1 cellular context compared by ENCODE assay signal in the genomic region with DNA sequence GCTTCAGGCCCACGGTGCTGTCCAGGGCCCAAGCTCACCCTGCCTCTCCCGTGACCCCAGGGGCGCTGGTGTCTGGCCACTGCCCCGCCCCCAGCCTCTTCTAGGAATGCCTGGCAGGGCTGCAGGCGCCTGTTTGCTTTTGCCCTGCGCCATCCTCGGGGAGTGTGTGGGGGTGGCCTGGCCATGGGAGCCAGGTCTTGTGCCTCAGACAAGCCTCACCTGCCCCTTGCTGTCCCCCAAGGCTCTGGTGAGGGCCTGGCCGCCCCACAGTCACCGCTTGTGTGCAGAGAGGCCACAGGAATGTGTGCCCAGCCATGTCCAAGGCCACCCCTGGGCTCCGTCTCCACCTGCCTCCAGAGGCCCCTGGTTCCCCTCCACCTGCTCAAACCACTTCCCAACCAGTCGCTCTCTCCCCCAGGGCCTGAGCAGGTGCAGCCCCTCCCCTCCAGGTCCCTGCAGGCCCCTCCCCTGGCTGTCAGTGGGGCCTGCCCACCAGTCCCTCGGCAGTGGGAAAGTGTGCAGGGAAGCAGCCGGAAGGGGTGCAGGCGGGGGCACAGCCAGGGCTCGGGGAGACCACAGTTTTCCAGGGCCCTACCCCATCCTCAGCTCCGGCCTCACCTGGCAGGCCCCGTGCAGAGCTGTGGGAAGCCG.
TF ChIP-seq lines count a peak whose summit lies in the region.

No MANE protein-coding gene starts in this region.

TF ChIP-seq in HepG2, 621 proteins besides CTCF, POLR2A, EP300 and RAD21 (continued from another document and continues in another):
- TF ChIP-seq, protein P1, sequence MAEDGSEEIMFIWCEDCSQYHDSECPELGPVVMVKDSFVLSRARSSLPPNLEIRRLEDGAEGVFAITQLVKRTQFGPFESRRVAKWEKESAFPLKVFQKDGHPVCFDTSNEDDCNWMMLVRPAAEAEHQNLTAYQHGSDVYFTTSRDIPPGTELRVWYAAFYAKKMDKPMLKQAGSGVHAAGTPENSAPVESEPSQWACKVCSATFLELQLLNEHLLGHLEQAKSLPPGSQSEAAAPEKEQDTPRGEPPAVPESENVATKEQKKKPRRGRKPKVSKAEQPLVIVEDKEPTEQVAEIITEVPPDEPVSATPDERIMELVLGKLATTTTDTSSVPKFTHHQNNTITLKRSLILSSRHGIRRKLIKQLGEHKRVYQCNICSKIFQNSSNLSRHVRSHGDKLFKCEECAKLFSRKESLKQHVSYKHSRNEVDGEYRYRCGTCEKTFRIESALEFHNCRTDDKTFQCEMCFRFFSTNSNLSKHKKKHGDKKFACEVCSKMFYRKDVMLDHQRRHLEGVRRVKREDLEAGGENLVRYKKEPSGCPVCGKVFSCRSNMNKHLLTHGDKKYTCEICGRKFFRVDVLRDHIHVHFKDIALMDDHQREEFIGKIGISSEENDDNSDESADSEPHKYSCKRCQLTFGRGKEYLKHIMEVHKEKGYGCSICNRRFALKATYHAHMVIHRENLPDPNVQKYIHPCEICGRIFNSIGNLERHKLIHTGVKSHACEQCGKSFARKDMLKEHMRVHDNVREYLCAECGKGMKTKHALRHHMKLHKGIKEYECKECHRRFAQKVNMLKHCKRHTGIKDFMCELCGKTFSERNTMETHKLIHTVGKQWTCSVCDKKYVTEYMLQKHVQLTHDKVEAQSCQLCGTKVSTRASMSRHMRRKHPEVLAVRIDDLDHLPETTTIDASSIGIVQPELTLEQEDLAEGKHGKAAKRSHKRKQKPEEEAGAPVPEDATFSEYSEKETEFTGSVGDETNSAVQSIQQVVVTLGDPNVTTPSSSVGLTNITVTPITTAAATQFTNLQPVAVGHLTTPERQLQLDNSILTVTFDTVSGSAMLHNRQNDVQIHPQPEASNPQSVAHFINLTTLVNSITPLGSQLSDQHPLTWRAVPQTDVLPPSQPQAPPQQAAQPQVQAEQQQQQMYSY (CRISPR knock-in tag; IDR thresholded peaks at IDR 0.05) = no peak
- TF ChIP-seq RBAK (CRISPR knock-in tag; IDR thresholded peaks at IDR 0.05) (no peak), NCOA1 (CRISPR knock-in tag; IDR thresholded peaks at IDR 0.05) (0 out of 2 replicates have a peak, but pooled peaks have one; percentile 31), MED13 (CRISPR knock-in tag; IDR thresholded peaks at IDR 0.05) (no peak), ZFYVE20 (CRISPR knock-in tag; IDR thresholded peaks at IDR 0.05; ENCODE audit: borderline replicate concordance, low read depth) (no peak), FIP1L1 (IDR thresholded peaks at IDR 0.05; ENCODE audit: borderline replicate concordance, insufficient read depth, low read depth, low read length) (no peak), PAWR (CRISPR knock-in tag; IDR thresholded peaks at IDR 0.05; ENCODE audit: borderline replicate concordance) (no peak), MAFK (conservative IDR thresholded peaks at IDR 0.05 in 1 of 2, IDR thresholded peaks at IDR 0.05 in 1 of 2; ENCODE audit: low read length in 2 of 2) (no peak), ZNF367 (CRISPR knock-in tag; IDR thresholded peaks at IDR 0.05; ENCODE audit: borderline replicate concordance) (no peak), ZNF441 (CRISPR knock-in tag; IDR thresholded peaks at IDR 0.05; ENCODE audit: borderline replicate concordance) (peak; percentile 45; the same call in 1 of the 2 replicates), PRPF4 (IDR thresholded peaks at IDR 0.05; ENCODE audit: low read depth, low read length, poor library complexity, severe bottlenecking) (no peak), HOXA7 (CRISPR knock-in tag; IDR thresholded peaks at IDR 0.05) (no peak), SAP130 (CRISPR knock-in tag; IDR thresholded peaks at IDR 0.05; ENCODE audit: low read depth) (peak; percentile 62), FOXA1 (IDR thresholded peaks at IDR 0.05) (no peak), FOXA1 (CRISPR knock-in tag; IDR thresholded peaks at IDR 0.05) (peak; percentile 85), CEBPG (CRISPR knock-in tag; IDR thresholded peaks at IDR 0.05) (no peak), ZSCAN12 (CRISPR knock-in tag; IDR thresholded peaks at IDR 0.05) (no peak), DNMT3B (CRISPR knock-in tag; conservative IDR thresholded peaks at IDR 0.05) (no peak), ZNF12 (CRISPR knock-in tag; IDR thresholded peaks at IDR 0.05) (peak; percentile 46; the same call in 1 of the 2 replicates), SMAD3 (CRISPR knock-in tag; IDR thresholded peaks at IDR 0.05) (no peak), ZFP36L2 (CRISPR knock-in tag; IDR thresholded peaks at IDR 0.05) (no peak), AKAP8 (CRISPR knock-in tag; IDR thresholded peaks at IDR 0.05) (peak; percentile 55), NR3C1 (CRISPR knock-in tag; IDR thresholded peaks at IDR 0.05) (no peak), CAMTA2 (CRISPR knock-in tag; IDR thresholded peaks at IDR 0.05; ENCODE audit: borderline replicate concordance) (no peak), PHF5A (CRISPR knock-in tag; IDR thresholded peaks at IDR 0.05; ENCODE audit: low read depth, unreplicated experiment) (no peak), MTA3 (CRISPR knock-in tag; IDR thresholded peaks at IDR 0.05) (no peak), PHF20 (CRISPR knock-in tag; IDR thresholded peaks at IDR 0.05) (no peak), TBP (CRISPR knock-in tag; IDR thresholded peaks at IDR 0.05) (no peak), MXD4 (CRISPR knock-in tag; IDR thresholded peaks at IDR 0.05) (peak; percentile 56; the same call in 1 of the 2 replicates), FOXJ3 (CRISPR knock-in tag; IDR thresholded peaks at IDR 0.05; ENCODE audit: borderline replicate concordance) (no peak), ZNF841 (CRISPR knock-in tag; IDR thresholded peaks at IDR 0.05; ENCODE audit: borderline replicate concordance) (no peak), TEAD3 (CRISPR knock-in tag; optimal IDR thresholded peaks at IDR 0.05; ENCODE audit: borderline replicate concordance) (peak; percentile 94), ZBTB3 (CRISPR knock-in tag; IDR thresholded peaks at IDR 0.05; ENCODE audit: borderline replicate concordance, low read depth) (no peak)
- TF ChIP-seq, protein P2, sequence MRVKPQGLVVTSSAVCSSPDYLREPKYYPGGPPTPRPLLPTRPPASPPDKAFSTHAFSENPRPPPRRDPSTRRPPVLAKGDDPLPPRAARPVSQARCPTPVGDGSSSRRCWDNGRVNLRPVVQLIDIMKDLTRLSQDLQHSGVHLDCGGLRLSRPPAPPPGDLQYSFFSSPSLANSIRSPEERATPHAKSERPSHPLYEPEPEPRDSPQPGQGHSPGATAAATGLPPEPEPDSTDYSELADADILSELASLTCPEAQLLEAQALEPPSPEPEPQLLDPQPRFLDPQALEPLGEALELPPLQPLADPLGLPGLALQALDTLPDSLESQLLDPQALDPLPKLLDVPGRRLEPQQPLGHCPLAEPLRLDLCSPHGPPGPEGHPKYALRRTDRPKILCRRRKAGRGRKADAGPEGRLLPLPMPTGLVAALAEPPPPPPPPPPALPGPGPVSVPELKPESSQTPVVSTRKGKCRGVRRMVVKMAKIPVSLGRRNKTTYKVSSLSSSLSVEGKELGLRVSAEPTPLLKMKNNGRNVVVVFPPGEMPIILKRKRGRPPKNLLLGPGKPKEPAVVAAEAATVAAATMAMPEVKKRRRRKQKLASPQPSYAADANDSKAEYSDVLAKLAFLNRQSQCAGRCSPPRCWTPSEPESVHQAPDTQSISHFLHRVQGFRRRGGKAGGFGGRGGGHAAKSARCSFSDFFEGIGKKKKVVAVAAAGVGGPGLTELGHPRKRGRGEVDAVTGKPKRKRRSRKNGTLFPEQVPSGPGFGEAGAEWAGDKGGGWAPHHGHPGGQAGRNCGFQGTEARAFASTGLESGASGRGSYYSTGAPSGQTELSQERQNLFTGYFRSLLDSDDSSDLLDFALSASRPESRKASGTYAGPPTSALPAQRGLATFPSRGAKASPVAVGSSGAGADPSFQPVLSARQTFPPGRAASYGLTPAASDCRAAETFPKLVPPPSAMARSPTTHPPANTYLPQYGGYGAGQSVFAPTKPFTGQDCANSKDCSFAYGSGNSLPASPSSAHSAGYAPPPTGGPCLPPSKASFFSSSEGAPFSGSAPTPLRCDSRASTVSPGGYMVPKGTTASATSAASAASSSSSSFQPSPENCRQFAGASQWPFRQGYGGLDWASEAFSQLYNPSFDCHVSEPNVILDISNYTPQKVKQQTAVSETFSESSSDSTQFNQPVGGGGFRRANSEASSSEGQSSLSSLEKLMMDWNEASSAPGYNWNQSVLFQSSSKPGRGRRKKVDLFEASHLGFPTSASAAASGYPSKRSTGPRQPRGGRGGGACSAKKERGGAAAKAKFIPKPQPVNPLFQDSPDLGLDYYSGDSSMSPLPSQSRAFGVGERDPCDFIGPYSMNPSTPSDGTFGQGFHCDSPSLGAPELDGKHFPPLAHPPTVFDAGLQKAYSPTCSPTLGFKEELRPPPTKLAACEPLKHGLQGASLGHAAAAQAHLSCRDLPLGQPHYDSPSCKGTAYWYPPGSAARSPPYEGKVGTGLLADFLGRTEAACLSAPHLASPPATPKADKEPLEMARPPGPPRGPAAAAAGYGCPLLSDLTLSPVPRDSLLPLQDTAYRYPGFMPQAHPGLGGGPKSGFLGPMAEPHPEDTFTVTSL (CRISPR knock-in tag; IDR thresholded peaks at IDR 0.05; ENCODE audit: borderline replicate concordance) = no peak
- TF ChIP-seq, protein P3, sequence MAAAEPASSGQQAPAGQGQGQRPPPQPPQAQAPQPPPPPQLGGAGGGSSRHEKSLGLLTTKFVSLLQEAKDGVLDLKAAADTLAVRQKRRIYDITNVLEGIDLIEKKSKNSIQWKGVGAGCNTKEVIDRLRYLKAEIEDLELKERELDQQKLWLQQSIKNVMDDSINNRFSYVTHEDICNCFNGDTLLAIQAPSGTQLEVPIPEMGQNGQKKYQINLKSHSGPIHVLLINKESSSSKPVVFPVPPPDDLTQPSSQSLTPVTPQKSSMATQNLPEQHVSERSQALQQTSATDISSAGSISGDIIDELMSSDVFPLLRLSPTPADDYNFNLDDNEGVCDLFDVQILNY (CRISPR knock-in tag; conservative IDR thresholded peaks at IDR 0.05) = no peak
- TF ChIP-seq, protein P4, sequence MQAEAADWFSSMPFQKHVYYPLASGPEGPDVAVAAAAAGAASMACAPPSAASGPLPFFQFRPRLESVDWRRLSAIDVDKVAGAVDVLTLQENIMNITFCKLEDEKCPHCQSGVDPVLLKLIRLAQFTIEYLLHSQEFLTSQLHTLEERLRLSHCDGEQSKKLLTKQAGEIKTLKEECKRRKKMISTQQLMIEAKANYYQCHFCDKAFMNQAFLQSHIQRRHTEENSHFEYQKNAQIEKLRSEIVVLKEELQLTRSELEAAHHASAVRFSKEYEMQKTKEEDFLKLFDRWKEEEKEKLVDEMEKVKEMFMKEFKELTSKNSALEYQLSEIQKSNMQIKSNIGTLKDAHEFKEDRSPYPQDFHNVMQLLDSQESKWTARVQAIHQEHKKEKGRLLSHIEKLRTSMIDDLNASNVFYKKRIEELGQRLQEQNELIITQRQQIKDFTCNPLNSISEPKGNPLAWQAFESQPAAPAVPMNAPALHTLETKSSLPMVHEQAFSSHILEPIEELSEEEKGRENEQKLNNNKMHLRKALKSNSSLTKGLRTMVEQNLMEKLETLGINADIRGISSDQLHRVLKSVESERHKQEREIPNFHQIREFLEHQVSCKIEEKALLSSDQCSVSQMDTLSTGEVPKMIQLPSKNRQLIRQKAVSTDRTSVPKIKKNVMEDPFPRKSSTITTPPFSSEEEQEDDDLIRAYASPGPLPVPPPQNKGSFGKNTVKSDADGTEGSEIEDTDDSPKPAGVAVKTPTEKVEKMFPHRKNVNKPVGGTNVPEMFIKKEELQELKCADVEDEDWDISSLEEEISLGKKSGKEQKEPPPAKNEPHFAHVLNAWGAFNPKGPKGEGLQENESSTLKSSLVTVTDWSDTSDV (CRISPR knock-in tag; IDR thresholded peaks at IDR 0.05) = no peak
- TF ChIP-seq, protein P5, sequence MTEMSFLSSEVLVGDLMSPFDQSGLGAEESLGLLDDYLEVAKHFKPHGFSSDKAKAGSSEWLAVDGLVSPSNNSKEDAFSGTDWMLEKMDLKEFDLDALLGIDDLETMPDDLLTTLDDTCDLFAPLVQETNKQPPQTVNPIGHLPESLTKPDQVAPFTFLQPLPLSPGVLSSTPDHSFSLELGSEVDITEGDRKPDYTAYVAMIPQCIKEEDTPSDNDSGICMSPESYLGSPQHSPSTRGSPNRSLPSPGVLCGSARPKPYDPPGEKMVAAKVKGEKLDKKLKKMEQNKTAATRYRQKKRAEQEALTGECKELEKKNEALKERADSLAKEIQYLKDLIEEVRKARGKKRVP (CRISPR knock-in tag; IDR thresholded peaks at IDR 0.05) = no peak
- TF ChIP-seq, protein P6, sequence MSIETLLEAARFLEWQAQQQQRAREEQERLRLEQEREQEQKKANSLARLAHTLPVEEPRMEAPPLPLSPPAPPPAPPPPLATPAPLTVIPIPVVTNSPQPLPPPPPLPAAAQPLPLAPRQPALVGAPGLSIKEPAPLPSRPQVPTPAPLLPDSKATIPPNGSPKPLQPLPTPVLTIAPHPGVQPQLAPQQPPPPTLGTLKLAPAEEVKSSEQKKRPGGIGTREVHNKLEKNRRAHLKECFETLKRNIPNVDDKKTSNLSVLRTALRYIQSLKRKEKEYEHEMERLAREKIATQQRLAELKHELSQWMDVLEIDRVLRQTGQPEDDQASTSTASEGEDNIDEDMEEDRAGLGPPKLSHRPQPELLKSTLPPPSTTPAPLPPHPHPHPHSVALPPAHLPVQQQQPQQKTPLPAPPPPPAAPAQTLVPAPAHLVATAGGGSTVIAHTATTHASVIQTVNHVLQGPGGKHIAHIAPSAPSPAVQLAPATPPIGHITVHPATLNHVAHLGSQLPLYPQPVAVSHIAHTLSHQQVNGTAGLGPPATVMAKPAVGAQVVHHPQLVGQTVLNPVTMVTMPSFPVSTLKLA (IDR thresholded peaks at IDR 0.05) = 0 out of 2 replicates have a peak, but pooled peaks have one; percentile 15
- TF ChIP-seq, protein P7, sequence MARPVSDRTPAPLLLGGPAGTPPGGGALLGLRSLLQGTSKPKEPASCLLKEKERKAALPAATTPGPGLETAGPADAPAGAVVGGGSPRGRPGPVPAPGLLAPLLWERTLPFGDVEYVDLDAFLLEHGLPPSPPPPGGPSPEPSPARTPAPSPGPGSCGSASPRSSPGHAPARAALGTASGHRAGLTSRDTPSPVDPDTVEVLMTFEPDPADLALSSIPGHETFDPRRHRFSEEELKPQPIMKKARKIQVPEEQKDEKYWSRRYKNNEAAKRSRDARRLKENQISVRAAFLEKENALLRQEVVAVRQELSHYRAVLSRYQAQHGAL (CRISPR knock-in tag; IDR thresholded peaks at IDR 0.05; ENCODE audit: not compliant biosample characterization) = no peak
- TF ChIP-seq, protein P8, sequence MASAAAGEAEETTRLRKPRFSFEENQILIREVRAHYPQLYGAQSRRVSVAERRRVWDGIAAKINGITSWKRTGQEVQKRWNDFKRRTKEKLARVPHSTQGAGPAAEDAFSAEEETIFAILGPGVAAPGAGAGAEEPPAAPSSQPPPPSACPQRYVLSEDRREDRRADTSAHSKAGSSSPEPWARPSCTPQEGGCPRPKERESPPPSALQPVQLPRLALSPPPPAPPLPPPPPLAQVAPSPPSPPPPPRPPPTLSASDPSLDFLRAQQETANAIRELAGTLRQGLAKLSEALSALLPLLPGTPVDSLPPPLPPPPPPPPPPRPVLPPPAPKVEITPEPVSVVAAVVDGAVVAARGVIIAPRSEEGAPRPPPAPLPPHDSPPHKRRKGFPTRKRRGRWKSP (CRISPR knock-in tag; IDR thresholded peaks at IDR 0.05) = no peak
- TF ChIP-seq, protein P9, sequence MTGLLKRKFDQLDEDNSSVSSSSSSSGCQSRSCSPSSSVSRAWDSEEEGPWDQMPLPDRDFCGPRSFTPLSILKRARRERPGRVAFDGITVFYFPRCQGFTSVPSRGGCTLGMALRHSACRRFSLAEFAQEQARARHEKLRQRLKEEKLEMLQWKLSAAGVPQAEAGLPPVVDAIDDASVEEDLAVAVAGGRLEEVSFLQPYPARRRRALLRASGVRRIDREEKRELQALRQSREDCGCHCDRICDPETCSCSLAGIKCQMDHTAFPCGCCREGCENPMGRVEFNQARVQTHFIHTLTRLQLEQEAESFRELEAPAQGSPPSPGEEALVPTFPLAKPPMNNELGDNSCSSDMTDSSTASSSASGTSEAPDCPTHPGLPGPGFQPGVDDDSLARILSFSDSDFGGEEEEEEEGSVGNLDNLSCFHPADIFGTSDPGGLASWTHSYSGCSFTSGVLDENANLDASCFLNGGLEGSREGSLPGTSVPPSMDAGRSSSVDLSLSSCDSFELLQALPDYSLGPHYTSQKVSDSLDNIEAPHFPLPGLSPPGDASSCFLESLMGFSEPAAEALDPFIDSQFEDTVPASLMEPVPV (CRISPR knock-in tag; IDR thresholded peaks at IDR 0.05) = no peak
